ENCODE assay signal across 26 cellular contexts in genomic region chrY:12700087-12700486, GRCh38. TPM values are rescaled to one million over a fixed set of nuclear protein-coding genes. Genes with fewer than 3 reads are reported as not detected.
"Had no signal": no experiment of that assay in that cellular context is flagged by ENCODE, and none has a peak within 500 bp of the region (broad histone marks: within the 10 kb centered on the region; RNA-seq: fewer than 3 reads in every experiment).

No MANE protein-coding gene starts in this region.

- DNase-seq: effector CD8-positive, alpha-beta T cell; endodermal cell; erythroblast; esophagus squamous epithelium; hypothalamus; kidney; midbrain; naive thymus-derived CD4-positive, alpha-beta T cell; spleen; stimulated activated CD4-positive, alpha-beta T cell treated with anti-CD3 and anti-CD28 coated beads, Interleukin-4, amount 100 ng/mL, for 4 hours; stimulated activated naive CD8-positive, alpha-beta T cell treated with anti-CD3 and anti-CD28 coated beads, Interleukin-15, Interleukin-2, amounts not matched to agents 100 U/mL and 50 U/mL, for 24 hours; substantia nigra; testis; tibial artery had no signal

- H3K27ac ChIP-seq: esophagus squamous epithelium, neural progenitor cell, parathyroid adenoma, right atrium auricular region, skin epidermis, spleen, testis, tibial artery had no signal

- H3K4me3 ChIP-seq: esophagus squamous epithelium, lung, neural progenitor cell, right atrium auricular region, skin epidermis, spleen, testis, tibial artery had no signal

- H3K36me3 ChIP-seq: neural progenitor cell, right atrium auricular region, tibial artery had no signal

- H3K9me3 Mint-ChIP-seq: endodermal cell, memory B cell, nephron, neural progenitor cell, type B pancreatic cell had no signal

- FAIRE-seq: colon, frontal cortex, kidney had no signal

- H3K27me3 Mint-ChIP-seq: memory B cell; naive thymus-derived CD4-positive, alpha-beta T cell; progenitor cell of endocrine pancreas; stimulated activated memory B cell treated with anti-CD40 and anti-IgM and Interleukin-4, amounts not matched to agents 10 μg/mL and 1 μg/mL and 100 μg/mL, for 72 hours; type B pancreatic cell had no signal

- H3K27me3 ChIP-seq: esophagus squamous epithelium, neural progenitor cell, right atrium auricular region, spleen, testis, tibial artery had no signal

- H3K4me2 ChIP-seq: neural progenitor cell had no signal

- H3K4me1 Mint-ChIP-seq: endodermal cell, memory B cell, nephron, neural progenitor cell had no signal

- H3K36me3 Mint-ChIP-seq: neural progenitor cell, type B pancreatic cell had no signal

- H3K79me2 ChIP-seq: parathyroid adenoma had no signal

- H3K9me3 ChIP-seq: right atrium auricular region, testis, tibial artery had no signal

- H2AFZ ChIP-seq: neural progenitor cell, parathyroid adenoma had no signal

- H3K9ac ChIP-seq: neural progenitor cell, parathyroid adenoma had no signal

- H3K4me1 ChIP-seq: esophagus squamous epithelium, neural progenitor cell, parathyroid adenoma, right atrium auricular region, spleen, testis, tibial artery had no signal

- H3K27ac Mint-ChIP-seq: endodermal cell; memory B cell; naive thymus-derived CD4-positive, alpha-beta T cell; nephron; neural progenitor cell; progenitor cell of endocrine pancreas; stimulated activated memory B cell treated with anti-CD40 and anti-IgM and Interleukin-4, amounts not matched to agents 10 μg/mL and 1 μg/mL and 100 μg/mL, for 72 hours; type B pancreatic cell had no signal

- H3K4me3 Mint-ChIP-seq: endodermal cell; memory B cell; naive thymus-derived CD4-positive, alpha-beta T cell; nephron; neural progenitor cell; stimulated activated memory B cell treated with anti-CD40 and anti-IgM and Interleukin-4, amounts not matched to agents 10 μg/mL and 1 μg/mL and 100 μg/mL, for 72 hours; type B pancreatic cell had no signal

RNA-seq across cellular contexts. Expression of gene USP9Y, which starts 0.9 kb away (rescaled TPM):
- total RNA-seq: kidney, progenitor cell of endocrine pancreas, right atrium auricular region had no signal
- polyA plus RNA-seq: naive thymus-derived CD4-positive, alpha-beta T cell had no signal
